ENCODE assay signal across 11 cellular contexts in genomic region chr22:23789638-23790037, GRCh38. TPM values are rescaled to one million over a fixed set of nuclear protein-coding genes. Genes with fewer than 3 reads are reported as not detected.
DNase-seq lines count a peak whose midpoint lies in the region; ATAC-seq and TF ChIP-seq lines count a peak whose summit lies in the region.
"Had no signal": no experiment of that assay in that cellular context is flagged by ENCODE, and none has a peak within 500 bp of the region (broad histone marks: within the 10 kb centered on the region; RNA-seq: fewer than 3 reads in every experiment).

No MANE protein-coding gene starts in this region.

- peak overlapping the region; percentile 26 for H3K4me3 Mint-ChIP-seq in T-helper 2 cell treated with Interferon-gamma antibody and Interleukin-4, amounts not matched to agents 5 μg/mL and 100 μg/mL, for 36 hours

- H3K9me2 ChIP-seq in OCI-LY1 (ENCODE audit: low read depth, low read length) (no peaks in the 10 kb centered on the region), hepatocyte (replicated peaks; ENCODE audit: insufficient read depth) (no peaks in the 10 kb centered on the region)

- no peaks in the 10 kb centered on the region for H3K9me3 Mint-ChIP-seq in T-helper 2 cell treated with Interferon-gamma antibody and Interleukin-4, amounts not matched to agents 5 μg/mL and 100 μg/mL, for 36 hours

- H3K4me3 ChIP-seq in OCI-LY1 (ENCODE audit: low read depth, low read length, poor library complexity, severe bottlenecking) (no peak overlapping the region), hepatocyte (no peak overlapping the region), skeletal muscle tissue (ENCODE audit: low read length in 3 of 3) (no peak overlapping the region), prostate gland (no peak overlapping the region)
- H3K4me3 ChIP-seq: lung had no signal

- DNase-seq in T-helper 2 cell treated with Interferon-gamma antibody and Interleukin-4, amounts not matched to agents 5 μg/mL and 100 μg/mL, for 36 hours (ENCODE audit: low spot score): no peak
- DNase-seq in T-helper 2 cell (no peak), hepatocyte (ENCODE audit: low spot score) (no peak), prostate gland (ENCODE audit: low spot score) (no peak)
- DNase-seq in stimulated activated CD4-positive, alpha-beta T cell treated with anti-CD3 and anti-CD28 coated beads, Interleukin-4, amount 100 ng/mL, for 1 hour: no peak

- no peak overlapping the region for H3K9ac ChIP-seq in OCI-LY1 (ENCODE audit: low read length)
- peak overlapping the region in 1 of 3 donors; percentile 50 for H3K9ac ChIP-seq in skeletal muscle tissue (ENCODE audit: low read depth in 1 of 3, low read length in 3 of 3)

- peaks cover 25% of the 10 kb centered on the region for H3K36me3 Mint-ChIP-seq in T-helper 2 cell treated with Interferon-gamma antibody and Interleukin-4, amounts not matched to agents 5 μg/mL and 100 μg/mL, for 36 hours (ENCODE audit: low read depth)

- no peak for ATAC-seq in GM21717 (IDR thresholded peaks at IDR 0.05; ENCODE audit: unreplicated experiment)

- TF ChIP-seq POLR2A in prostate gland (IDR thresholded peaks at IDR 0.05): no peak

- H3K79me2 ChIP-seq in OCI-LY1 (ENCODE audit: insufficient read depth, low read length) (peaks cover 47% of the 10 kb centered on the region), hepatocyte (peaks cover 74% of the 10 kb centered on the region)

- H3K27ac ChIP-seq in OCI-LY1 (ENCODE audit: low read depth, low read length, poor library complexity, severe bottlenecking): no peak overlapping the region
- peak overlapping the region; percentile 78 for H3K27ac ChIP-seq in hepatocyte
- peak overlapping the region; percentile 26 for H3K27ac ChIP-seq in skeletal muscle tissue (ENCODE audit: low read depth, low read length)
- H3K27ac ChIP-seq in prostate gland: no peak overlapping the region

- no peaks in the 10 kb centered on the region for H3K27me3 Mint-ChIP-seq in T-helper 2 cell treated with Interferon-gamma antibody and Interleukin-4, amounts not matched to agents 5 μg/mL and 100 μg/mL, for 36 hours (ENCODE audit: low read depth)

- H3F3A ChIP-seq in OCI-LY1 (ENCODE audit: insufficient read depth, low read length): no peaks in the 10 kb centered on the region

- no peaks in the 10 kb centered on the region for H3K27me3 ChIP-seq in OCI-LY1 (ENCODE audit: insufficient read depth, low read length)
- no peaks in the 10 kb centered on the region for H3K27me3 ChIP-seq in hepatocyte
- no peaks in the 10 kb centered on the region for H3K27me3 ChIP-seq in skeletal muscle tissue (ENCODE audit: control insufficient read depth in 3 of 3, insufficient read depth in 3 of 3, low read length in 3 of 3)
- no peaks in the 10 kb centered on the region for H3K27me3 ChIP-seq in prostate gland (replicated peaks; ENCODE audit: insufficient read depth)

- peaks cover 28% of the 10 kb centered on the region for H3K4me1 Mint-ChIP-seq in T-helper 2 cell treated with Interferon-gamma antibody and Interleukin-4, amounts not matched to agents 5 μg/mL and 100 μg/mL, for 36 hours (ENCODE audit: low read depth)

- H4K20me1 ChIP-seq in OCI-LY1 (ENCODE audit: insufficient read depth, low read length) (no peaks in the 10 kb centered on the region), hepatocyte (ENCODE audit: insufficient read depth, poor library complexity, severe bottlenecking) (peaks cover 57% of the 10 kb centered on the region)

- H3K4me1 ChIP-seq in OCI-LY1 (ENCODE audit: insufficient read depth, low read length, severe bottlenecking) (peaks cover 34% of the 10 kb centered on the region), hepatocyte (ENCODE audit: insufficient read depth) (peaks cover 48% of the 10 kb centered on the region), skeletal muscle tissue (ENCODE audit: control insufficient read depth in 3 of 3, insufficient read depth in 3 of 3, low read length in 3 of 3) (peaks cover 31 to 49% (median 42%) of the 10 kb centered on the region in 3 donors), prostate gland (replicated peaks) (peaks cover 6% of the 10 kb centered on the region)

- H3K27ac Mint-ChIP-seq in T-helper 2 cell treated with Interferon-gamma antibody and Interleukin-4, amounts not matched to agents 5 μg/mL and 100 μg/mL, for 36 hours: no peak overlapping the region

- H2AFZ ChIP-seq in OCI-LY1 (ENCODE audit: low read length) (no peak overlapping the region), hepatocyte (no peak overlapping the region)

- H3K9me3 ChIP-seq in OCI-LY1 (ENCODE audit: low read length) (no peaks in the 10 kb centered on the region), hepatocyte (ENCODE audit: low read depth) (no peaks in the 10 kb centered on the region), skeletal muscle tissue (ENCODE audit: control insufficient read depth in 3 of 3, low read length in 3 of 3) (no peaks in the 10 kb centered on the region), prostate gland (no peaks in the 10 kb centered on the region)

- intact Hi-C loops in prostate gland (cut with DNase I): loop anchor here (5.0 kb wide), 1 partner anchor 58 kb away; no protein-coding TSS in a partner anchor

- H3K4me2 ChIP-seq in OCI-LY1 (ENCODE audit: low read length): peak overlapping the region; percentile 19; the same call in 1 of the 2 replicates
- peak overlapping the region; percentile 85 for H3K4me2 ChIP-seq in hepatocyte

- peaks cover 35% of the 10 kb centered on the region for H3K36me3 ChIP-seq in OCI-LY1 (ENCODE audit: insufficient read depth, low read length)
- no peaks in the 10 kb centered on the region for H3K36me3 ChIP-seq in hepatocyte (replicated peaks; ENCODE audit: insufficient read depth, low read depth)
- peaks cover 18 to 27% (median 24%) of the 10 kb centered on the region in 3 donors for H3K36me3 ChIP-seq in skeletal muscle tissue (ENCODE audit: control insufficient read depth in 3 of 3, insufficient read depth in 3 of 3, low read length in 3 of 3)
- no peaks in the 10 kb centered on the region for H3K36me3 ChIP-seq in prostate gland

- 77% methylated on average over 4 of the region's 4 CpGs for WGBS in hepatocyte (ENCODE audit: low lambda C conversion rate, missing lambda C conversion rate)
- WGBS in prostate gland: 90% methylated on average over 4 of the region's 4 CpGs

- peak; percentile 43; the same call in 1 of the 2 replicates for TF ChIP-seq CTCF in OCI-LY1 (IDR thresholded peaks at IDR 0.05; ENCODE audit: low read length)
- TF ChIP-seq CTCF in hepatocyte (IDR thresholded peaks at IDR 0.05; ENCODE audit: poor library complexity): peak; percentile 3
- no peak for TF ChIP-seq CTCF in prostate gland (IDR thresholded peaks at IDR 0.05)

RNA-seq across cellular contexts. Expression of gene SMARCB1, which starts 2.9 kb away (rescaled TPM):
- total RNA-seq in hepatocyte (84.3 and 88.2 TPM in 2 replicates), skeletal muscle tissue (13.6 TPM), prostate gland (100 to 1,000 TPM in 1 of 2 donors, 10 to 100 TPM in 1; 77.2 to 136 TPM)
- polyA plus RNA-seq in hepatocyte: 103 and 120 TPM in 2 replicates

RNA-seq across cellular contexts. Expression of gene MMP11, which starts 17.0 kb away (rescaled TPM):
- total RNA-seq in hepatocyte (27.9 and 36.2 TPM in 2 replicates), skeletal muscle tissue (6.3 TPM), prostate gland (10 to 100 TPM in 1 of 2 donors, 1 to 10 TPM in 1; 6.3 to 26.6 TPM)
- polyA plus RNA-seq in hepatocyte: 22.8 and 25.2 TPM in 2 replicates

RNA-seq across cellular contexts. Expression of gene CHCHD10, which starts 21.9 kb away (rescaled TPM):
- total RNA-seq in hepatocyte (4.0 and 36.5 TPM in 2 replicates), skeletal muscle tissue (3.7 TPM), prostate gland (10 to 100 TPM; 17.3 to 59.3 TPM)
- 53.0 and 68.1 TPM in 2 replicates for polyA plus RNA-seq in hepatocyte

RNA-seq across cellular contexts. Expression of gene C22orf15, which starts 26.8 kb away (rescaled TPM):
- total RNA-seq in hepatocyte: not detected in 2 replicates
- polyA plus RNA-seq in hepatocyte: 0.35 and 0.37 TPM in 2 replicates
- not detected for total RNA-seq in skeletal muscle tissue
- not detected for total RNA-seq in prostate gland
- total RNA-seq: M059J had no signal

RNA-seq across cellular contexts. Expression of gene VPREB3, which starts 35.4 kb away (rescaled TPM):
- total RNA-seq in hepatocyte (not detected in 2 replicates), skeletal muscle tissue (not detected), prostate gland (not detected)
- polyA plus RNA-seq in hepatocyte: not detected in 2 replicates
- total RNA-seq: lung; M059J; T-helper 2 cell treated with Interferon-gamma antibody and Interleukin-4, amounts not matched to agents 100 ng/mL and 5 ng/mL, for 36 hours had no signal

Comparison
In these comparisons a context has a peak if more than half of its experiments do, and no peak if none do; other contexts are left out.
1. H3K27ac ChIP-seq: peak in hepatocyte (single experiment) and skeletal muscle tissue (single experiment); none in OCI-LY1 (single experiment) and prostate gland (0 of 2).
2. CTCF ChIP-seq: peak in OCI-LY1 (single experiment) and hepatocyte (single experiment); none in prostate gland (0 of 4).